In the genomic region with DNA sequence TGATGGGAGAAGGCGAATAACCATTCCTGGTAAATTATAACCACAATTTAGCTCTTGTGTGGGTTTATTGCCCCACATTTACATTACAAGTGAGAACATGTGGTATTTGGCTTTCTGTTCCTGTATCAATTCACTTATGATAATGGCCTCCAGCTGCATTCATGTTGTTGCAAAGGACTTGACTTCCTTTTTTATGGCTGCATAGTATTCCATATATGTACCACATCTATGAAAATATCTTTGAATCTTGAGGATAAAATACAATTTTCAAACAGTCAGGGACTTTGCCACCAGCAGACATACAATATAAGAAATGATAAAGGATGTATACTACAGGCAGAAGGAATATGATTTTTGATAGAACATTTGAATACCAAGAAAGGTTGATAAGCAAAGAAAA, we compare ENCODE assay signal across 9 cellular contexts.
"Had no signal": no experiment of that assay in that cellular context is flagged by ENCODE, and none has a peak within 500 bp of the region (broad histone marks: within the 10 kb centered on the region; RNA-seq: fewer than 3 reads in every experiment).

No MANE protein-coding gene starts in this region.

- H3K4me2 ChIP-seq: GM23338 had no signal

- DNase-seq: H9, HCEC 1CT, HFFc6, KG1 had no signal

- H3K4me3 ChIP-seq: GM23338 had no signal

- FAIRE-seq: H1, H54 had no signal

- H2AFZ ChIP-seq: GM23338 had no signal

- ATAC-seq: GM23338, HepG2 had no signal

- H3K27ac ChIP-seq: HL-60 had no signal
